In the genomic region with DNA sequence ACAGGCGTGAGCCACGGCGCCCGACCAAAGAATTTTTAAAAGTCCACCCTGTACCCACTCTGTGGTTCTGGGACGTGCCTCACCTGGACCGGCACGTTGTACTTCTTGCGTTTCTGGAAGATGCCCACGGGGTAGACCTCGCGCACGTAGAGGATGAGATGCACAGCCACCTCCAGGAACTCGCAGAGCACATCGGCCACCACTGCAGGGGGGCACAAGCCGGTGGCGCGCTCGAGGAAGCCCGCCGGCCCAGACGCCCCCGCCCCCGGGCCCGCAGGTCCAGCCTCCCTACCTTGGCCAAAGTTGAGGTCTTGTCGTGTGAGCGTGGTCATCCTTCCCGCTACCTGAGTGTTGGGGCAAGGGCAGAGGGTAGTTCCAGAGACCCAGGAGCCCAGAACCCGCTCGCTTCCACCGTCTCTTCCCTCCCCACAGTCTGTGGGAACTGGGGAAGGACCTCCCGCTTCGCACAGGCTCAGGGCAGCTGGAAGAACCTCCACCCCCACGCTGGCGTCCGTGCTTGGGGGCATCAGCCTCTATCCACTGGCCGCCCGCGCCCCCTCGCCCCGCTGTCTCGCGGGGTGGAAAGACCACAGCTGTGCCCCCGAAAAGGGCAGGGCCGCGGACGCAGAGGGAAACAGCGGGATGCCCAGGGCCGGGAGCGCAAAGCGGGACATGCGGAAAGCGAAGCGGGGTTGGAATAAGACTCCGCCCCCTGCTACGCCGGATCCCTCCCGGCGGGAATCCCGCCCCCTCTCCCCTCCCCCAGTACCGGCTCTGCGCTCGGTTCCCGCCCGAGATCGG, we compare ENCODE assay signal across 8 cellular contexts. TPM values are rescaled to one million over a fixed set of nuclear protein-coding genes. Genes with fewer than 3 reads are reported as not detected.
DNase-seq lines count a peak whose midpoint lies in the region; ATAC-seq lines count a peak whose summit lies in the region.

No MANE protein-coding gene starts in this region.

- H3K27me3 Mint-ChIP-seq in stimulated activated memory B cell treated with anti-CD40 and anti-IgM and Interleukin-4, amounts not matched to agents 10 μg/mL and 1 μg/mL and 100 μg/mL, for 72 hours = peaks cover 13% of the 10 kb centered on the region

- H3K27ac ChIP-seq in adipose tissue (ENCODE audit: low read depth, low read length) = peak overlapping the region; percentile 49

- H3K4me1 Mint-ChIP-seq in stimulated activated memory B cell treated with anti-CD40 and anti-IgM and Interleukin-4, amounts not matched to agents 10 μg/mL and 1 μg/mL and 100 μg/mL, for 72 hours = peaks cover 36% of the 10 kb centered on the region

- ATAC-seq in GM19468 (IDR thresholded peaks at IDR 0.05; ENCODE audit: extremely low read depth, unreplicated experiment) = peak; percentile 7
- peak; percentile 48 for ATAC-seq in stimulated activated memory B cell treated with anti-CD40 and anti-IgM and Interleukin-4, amounts not matched to agents 10 μg/mL and 1 μg/mL and 100 μg/mL, for 72 hours

- peak overlapping the region; percentile 94 for H3K4me3 Mint-ChIP-seq in stimulated activated memory B cell treated with anti-CD40 and anti-IgM and Interleukin-4, amounts not matched to agents 10 μg/mL and 1 μg/mL and 100 μg/mL, for 72 hours

- peak overlapping the region; percentile 79 for H3K27ac Mint-ChIP-seq in stimulated activated memory B cell treated with anti-CD40 and anti-IgM and Interleukin-4, amounts not matched to agents 10 μg/mL and 1 μg/mL and 100 μg/mL, for 72 hours

- DNase-seq in CMK (ENCODE audit: low read depth) (peak; percentile 36), HPDE6-E6E7 (ENCODE audit: extremely low spot score) (peak; percentile 34), iPS-NIHi11 (ENCODE audit: low spot score) (peak; percentile 45), NCI-H2171 treated with DMSO at 0.1 percent for 48 hours (lab: John Stamatoyannopoulos, UW) (no peak), NCI-H524 treated with DMSO at 0.1 percent for 48 hours (lab: John Stamatoyannopoulos, UW) (no peak)

- WGBS in adipose tissue, 3 donors = 9 to 14% (median 12%) methylated on average over 56 to 65 of the region's 65 CpGs

- peaks cover 5% of the 10 kb centered on the region for H3K36me3 Mint-ChIP-seq in stimulated activated memory B cell treated with anti-CD40 and anti-IgM and Interleukin-4, amounts not matched to agents 10 μg/mL and 1 μg/mL and 100 μg/mL, for 72 hours

- H3K9me3 Mint-ChIP-seq in stimulated activated memory B cell treated with anti-CD40 and anti-IgM and Interleukin-4, amounts not matched to agents 10 μg/mL and 1 μg/mL and 100 μg/mL, for 72 hours = no peaks in the 10 kb centered on the region

RNA-seq across cellular contexts. Expression of gene MAD2L2, which starts 0.5 kb away (rescaled TPM):
- polyA plus RNA-seq in adipose tissue = 10 to 100 TPM; 31.2 to 44.5 (median 43.7) TPM

RNA-seq across cellular contexts. Expression of gene DRAXIN, which starts 11.0 kb away (rescaled TPM):
- polyA plus RNA-seq in adipose tissue = under 1 TPM; under 0.01 to 0.03 (median 0.01) TPM

RNA-seq across cellular contexts. Expression of gene FBXO6, which starts 16.5 kb away (rescaled TPM):
- polyA plus RNA-seq in adipose tissue = 10 to 100 TPM in 2 of 3 donors, 1 to 10 TPM in 1; 9.3 to 15.7 (median 11.2) TPM

RNA-seq across cellular contexts. Expression of gene FBXO44, which starts 25.8 kb away (rescaled TPM):
- 10 to 100 TPM in 1 of 3 donors, 1 to 10 TPM in 2; 7.3 to 17.6 (median 8.1) TPM for polyA plus RNA-seq in adipose tissue

RNA-seq across cellular contexts. Expression of gene FBXO2, which starts 26.2 kb away (rescaled TPM):
- 10 to 100 TPM in 1 of 3 donors, 1 to 10 TPM in 2; 1.5 to 45.9 (median 2.7) TPM for polyA plus RNA-seq in adipose tissue

Comparison
In these comparisons a context has a peak if more than half of its experiments do, and no peak if none do; other contexts are left out.
1. DNase-seq: peak in CMK (single experiment), HPDE6-E6E7 (single experiment) and iPS-NIHi11 (single experiment); none in NCI-H2171 treated with DMSO at 0.1 percent for 48 hours (single experiment) and NCI-H524 treated with DMSO at 0.1 percent for 48 hours (single experiment).